Comparison of ENCODE assay signal across 7 cellular contexts in the genomic region with DNA sequence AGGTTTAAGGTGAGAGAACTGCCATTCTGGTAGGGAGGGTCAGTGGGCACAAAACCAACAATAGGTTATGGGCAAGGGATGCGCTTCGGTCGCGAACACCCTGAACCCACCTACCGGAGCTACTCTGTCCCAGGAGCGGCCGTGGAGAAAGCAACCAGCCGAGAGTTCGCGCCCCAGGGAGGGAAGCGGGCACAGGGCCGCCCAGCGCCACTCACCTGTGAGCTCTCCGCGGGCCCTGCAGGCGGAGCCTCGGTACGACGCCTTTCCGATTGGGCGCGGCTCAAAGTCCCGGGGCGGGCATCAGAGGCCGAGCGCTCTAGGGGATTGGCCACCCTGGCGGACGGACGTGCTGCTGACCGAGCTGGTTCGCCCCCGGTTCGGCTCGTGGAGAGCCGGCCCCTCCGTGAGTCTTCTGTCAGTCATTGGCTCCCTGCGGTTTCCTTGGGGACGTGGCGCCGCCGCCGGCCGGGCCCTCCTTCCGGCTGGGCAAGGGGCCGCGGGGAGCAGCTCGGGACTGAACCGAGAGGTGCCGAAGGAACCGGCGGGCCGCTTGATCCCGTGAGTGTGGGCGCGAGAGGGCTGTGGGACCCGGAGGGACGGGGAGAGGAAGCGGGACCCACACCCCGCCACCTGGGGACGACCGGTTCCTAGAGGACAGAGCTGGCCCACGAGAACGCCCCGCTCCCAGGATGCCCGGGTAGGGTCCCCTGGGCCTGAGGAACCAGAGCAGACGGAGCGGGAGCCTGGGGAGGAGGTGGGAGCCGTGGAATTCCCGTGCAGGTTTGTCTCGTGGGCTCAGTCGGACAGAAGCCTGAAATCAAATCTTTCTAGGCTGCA.
DNase-seq lines count a peak whose midpoint lies in the region; ATAC-seq and TF ChIP-seq lines count a peak whose summit lies in the region.

A gene with protein sequence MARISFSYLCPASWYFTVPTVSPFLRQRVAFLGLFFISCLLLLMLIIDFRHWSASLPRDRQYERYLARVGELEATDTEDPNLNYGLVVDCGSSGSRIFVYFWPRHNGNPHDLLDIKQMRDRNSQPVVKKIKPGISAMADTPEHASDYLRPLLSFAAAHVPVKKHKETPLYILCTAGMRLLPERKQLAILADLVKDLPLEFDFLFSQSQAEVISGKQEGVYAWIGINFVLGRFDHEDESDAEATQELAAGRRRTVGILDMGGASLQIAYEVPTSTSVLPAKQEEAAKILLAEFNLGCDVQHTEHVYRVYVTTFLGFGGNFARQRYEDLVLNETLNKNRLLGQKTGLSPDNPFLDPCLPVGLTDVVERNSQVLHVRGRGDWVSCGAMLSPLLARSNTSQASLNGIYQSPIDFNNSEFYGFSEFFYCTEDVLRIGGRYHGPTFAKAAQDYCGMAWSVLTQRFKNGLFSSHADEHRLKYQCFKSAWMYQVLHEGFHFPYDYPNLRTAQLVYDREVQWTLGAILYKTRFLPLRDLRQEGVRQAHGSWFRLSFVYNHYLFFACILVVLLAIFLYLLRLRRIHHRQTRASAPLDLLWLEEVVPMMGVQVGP (plus strand): TSS at position 479 of the 837 bp plus-strand sequence. CDS start 448 bp downstream, outside the sequence.

- no peak within 1 kb of the TSS for H3K27ac ChIP-seq in rectal smooth muscle tissue (ENCODE audit: low read depth, low read length)

- DNase-seq in NCI-H1930 (lab: John Stamatoyannopoulos, UW) = peak; percentile 88 to 91
- DNase-seq in T-helper 22 cell (ENCODE audit: low read depth) = peak; percentile 79
- peak; percentile 99 for DNase-seq in astrocyte of the hippocampus (ENCODE audit: low read depth, low spot score)
- peak; percentile 98 for DNase-seq in hepatic stellate cell (ENCODE audit: low spot score)

- H3K36me3 ChIP-seq in rectal smooth muscle tissue (ENCODE audit: control insufficient read depth, insufficient read depth, low read length) = peaks cover 6% of the 10 kb centered on the region

- H3K9ac ChIP-seq in rectal smooth muscle tissue (ENCODE audit: low read length) = peak within 1 kb of the TSS; percentile 39

- H3K4me1 ChIP-seq in rectal smooth muscle tissue (ENCODE audit: control insufficient read depth, insufficient read depth, low read length) = peaks cover 2% of the 10 kb centered on the region

- peak within 1 kb of the TSS; percentile 92 for H3K4me3 ChIP-seq in rectal smooth muscle tissue (ENCODE audit: low read length)

- no peaks in the 10 kb centered on the region for H3K27me3 ChIP-seq in rectal smooth muscle tissue (ENCODE audit: control insufficient read depth, insufficient read depth, low read length)

- peak; percentile 99 for ATAC-seq in GM18505 (IDR thresholded peaks at IDR 0.05; ENCODE audit: unreplicated experiment)
- ATAC-seq in HG02970 (IDR thresholded peaks at IDR 0.05; ENCODE audit: low FRiP score, unreplicated experiment) = peak; percentile 99

- peak; percentile 69 for TF ChIP-seq POLR2A in GM18505 (IDR thresholded peaks at IDR 0.05; ENCODE audit: borderline replicate concordance, extremely low read depth, insufficient read depth, insufficient read length)
